9 cellular contexts compared by ENCODE assay signal in the genomic region with DNA sequence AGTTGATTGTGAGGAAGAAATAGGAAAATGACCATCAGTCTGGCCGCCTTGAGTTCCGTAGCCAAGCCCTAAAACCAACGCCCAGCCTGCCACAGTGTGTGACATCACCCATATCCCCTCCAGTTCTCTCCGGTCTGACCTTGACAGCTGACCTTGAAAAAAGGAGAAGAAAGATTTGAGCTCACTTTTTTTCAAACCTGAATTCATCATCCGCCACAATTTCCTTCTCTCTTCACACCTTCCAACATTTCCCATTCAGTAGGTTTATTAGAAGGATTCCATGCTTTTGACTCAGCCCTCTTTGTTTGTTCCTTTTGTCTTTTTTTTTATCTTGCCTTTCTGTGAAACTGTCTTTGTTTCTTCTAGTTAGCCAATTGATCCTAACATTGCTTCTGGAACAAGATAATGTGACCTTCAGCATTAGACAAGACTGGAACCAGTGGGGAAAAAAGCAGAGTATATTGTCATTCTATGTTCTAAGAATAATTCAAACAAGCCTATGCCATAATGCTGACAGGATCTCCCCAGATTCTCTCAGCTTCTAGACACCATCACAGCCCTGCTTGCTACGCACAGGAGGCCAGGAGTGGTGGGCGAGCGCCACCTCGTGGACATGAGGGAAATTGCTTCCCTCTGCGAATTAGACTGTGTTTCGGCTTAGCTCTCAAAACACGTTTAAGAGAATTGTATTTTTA.
DNase-seq lines count a peak whose midpoint lies in the region; ATAC-seq and TF ChIP-seq lines count a peak whose summit lies in the region.
"Had no signal": no experiment of that assay in that cellular context is flagged by ENCODE, and none has a peak within 500 bp of the region (broad histone marks: within the 10 kb centered on the region; RNA-seq: fewer than 3 reads in every experiment).

No MANE protein-coding gene starts in this region.

- no peaks in the 10 kb centered on the region for H3K9me3 Mint-ChIP-seq in activated CD8-positive, alpha-beta T cell treated with anti-CD3 and anti-CD28 coated beads, Interleukin-2, amount 10 ng/mL, durations not matched to agents 7 days and 5 days (ENCODE audit: insufficient read depth)
- H3K9me3 Mint-ChIP-seq: dendritic cell treated with granulocyte-macrophage colony-stimulating factor and Interleukin-4, amounts not matched to agents 40 ng/mL and 50 ng/mL, for 4 days had no signal

- no peaks in the 10 kb centered on the region for H3K4me1 ChIP-seq in suprapubic skin

- H3K36me3 Mint-ChIP-seq in activated CD8-positive, alpha-beta T cell treated with anti-CD3 and anti-CD28 coated beads, Interleukin-2, amount 10 ng/mL, durations not matched to agents 7 days and 5 days (ENCODE audit: low read depth), result no peaks in the 10 kb centered on the region

- no peak overlapping the region for H3K4me3 ChIP-seq in suprapubic skin

- DNase-seq in DMS53 (lab: John Stamatoyannopoulos, UW) (peak; percentile 70), NCI-H748 treated with DMSO at 0.1 percent for 48 hours (lab: John Stamatoyannopoulos, UW) (peak; percentile 27), mucosa of gallbladder (ENCODE audit: low spot score) (peak; percentile 62), suprapubic skin (ENCODE audit: low spot score in 2 of 2) (peak in 1 of 2 donors; percentile 65)
- peak; percentile 65 for DNase-seq in activated CD8-positive, alpha-beta T cell treated with anti-CD3 and anti-CD28 coated beads, Interleukin-2, amount 10 ng/mL, durations not matched to agents 7 days and 5 days

- no peaks in the 10 kb centered on the region for H3K4me1 Mint-ChIP-seq in activated CD8-positive, alpha-beta T cell treated with anti-CD3 and anti-CD28 coated beads, Interleukin-2, amount 10 ng/mL, durations not matched to agents 7 days and 5 days (ENCODE audit: low read depth)

- no peak overlapping the region for H3K27ac Mint-ChIP-seq in activated CD8-positive, alpha-beta T cell treated with anti-CD3 and anti-CD28 coated beads, Interleukin-2, amount 10 ng/mL, durations not matched to agents 7 days and 5 days
- H3K27ac Mint-ChIP-seq: dendritic cell treated with granulocyte-macrophage colony-stimulating factor and Interleukin-4, amounts not matched to agents 40 ng/mL and 50 ng/mL, for 4 days had no signal

- no peak overlapping the region for H3K27ac ChIP-seq in suprapubic skin

- no peak for TF ChIP-seq POLR2A in suprapubic skin (IDR thresholded peaks at IDR 0.05)

- H3K4me3 Mint-ChIP-seq in activated CD8-positive, alpha-beta T cell treated with anti-CD3 and anti-CD28 coated beads, Interleukin-2, amount 10 ng/mL, durations not matched to agents 7 days and 5 days, result no peak overlapping the region
- H3K4me3 Mint-ChIP-seq: dendritic cell treated with granulocyte-macrophage colony-stimulating factor and Interleukin-4, amounts not matched to agents 40 ng/mL and 50 ng/mL, for 4 days had no signal

- POLR2A ChIA-PET in activated CD8-positive, alpha-beta T cell treated with anti-CD3 and anti-CD28 coated beads, Interleukin-2, amount 10 ng/mL, durations not matched to agents 7 days and 5 days (lab: Charles Lee), result no interaction called here

- H3K9me3 ChIP-seq in suprapubic skin, result no peaks in the 10 kb centered on the region

- no peaks in the 10 kb centered on the region for H3K36me3 ChIP-seq in suprapubic skin

- CTCF ChIA-PET in activated CD8-positive, alpha-beta T cell treated with anti-CD3 and anti-CD28 coated beads, Interleukin-2, amount 10 ng/mL, durations not matched to agents 7 days and 5 days (lab: Charles Lee), result interaction anchor here (0.6 to 2.8 kb wide), 32 partner anchors 8 to 1200 kb away, joined by 3 to 20 read pairs (median 4); no protein-coding TSS in a partner anchor

- ATAC-seq in GM21360 (IDR thresholded peaks at IDR 0.05; ENCODE audit: unreplicated experiment) (peak; percentile 93), HG03558 (IDR thresholded peaks at IDR 0.05; ENCODE audit: extremely low read depth, unreplicated experiment) (peak; percentile 86), esophagus mucosa (peak; percentile 87)
- ATAC-seq in activated CD8-positive, alpha-beta T cell treated with anti-CD3 and anti-CD28 coated beads, Interleukin-2, amount 10 ng/mL, durations not matched to agents 7 days and 5 days, result peak; percentile 69

- no peak for TF ChIP-seq EP300 in suprapubic skin (IDR thresholded peaks at IDR 0.05)

- H3K27me3 Mint-ChIP-seq in activated CD8-positive, alpha-beta T cell treated with anti-CD3 and anti-CD28 coated beads, Interleukin-2, amount 10 ng/mL, durations not matched to agents 7 days and 5 days (ENCODE audit: low read depth), result peaks cover 4% of the 10 kb centered on the region

- peaks cover 42% of the 10 kb centered on the region for H3K27me3 ChIP-seq in suprapubic skin

- 20% methylated on average over 12 of the region's 12 CpGs for WGBS in suprapubic skin

- TF ChIP-seq CTCF in suprapubic skin (IDR thresholded peaks at IDR 0.05), result peak; percentile 67 to 93
